ENCODE assay signal across 5 cellular contexts in genomic region chr4:69310262-69310661, GRCh38. TPM values are rescaled to one million over a fixed set of nuclear protein-coding genes. Genes with fewer than 3 reads are reported as not detected.
"Had no signal": no experiment of that assay in that cellular context is flagged by ENCODE, and none has a peak within 500 bp of the region (broad histone marks: within the 10 kb centered on the region; RNA-seq: fewer than 3 reads in every experiment).

No MANE protein-coding gene starts in this region.

RNA-seq across cellular contexts. Expression of gene UGT2B28, which starts 30.0 kb away (rescaled TPM):
- total RNA-seq: HT1080, LHCN-M2, Right ventricle myocardium superior, SJSA1 had no signal
- polyA plus RNA-seq: IgD-negative memory B cell had no signal
